ENCODE assay signal across 21 cellular contexts in genomic region chr1:221310180-221310579, GRCh38.
DNase-seq lines count a peak whose midpoint lies in the region; ATAC-seq and TF ChIP-seq lines count a peak whose summit lies in the region.
"Had no signal": no experiment of that assay in that cellular context is flagged by ENCODE, and none has a peak within 500 bp of the region (broad histone marks: within the 10 kb centered on the region; RNA-seq: fewer than 3 reads in every experiment).

No MANE protein-coding gene starts in this region.

- H3K4me1 Mint-ChIP-seq in GM23338, result no peaks in the 10 kb centered on the region; the same call in 2 of the 3 replicates
- H3K4me1 Mint-ChIP-seq: activated T-helper 17 cell treated with anti-CD3 and anti-CD28 coated beads, Interleukin-2, amount 50 U/mL, for 72 hours; immature natural killer cell; naive thymus-derived CD8-positive, alpha-beta T cell had no signal

- no peak for TF ChIP-seq CTCF in GM23338 (conservative IDR thresholded peaks at IDR 0.05; ENCODE audit: low read depth in 2 of 2)

- no peaks in the 10 kb centered on the region for H3K79me2 ChIP-seq in GM23338 (replicated peaks; ENCODE audit: insufficient read depth)

- no peaks in the 10 kb centered on the region for H3K27me3 ChIP-seq in GM23338 (ENCODE audit: insufficient read depth)
- H3K27me3 ChIP-seq: breast epithelium had no signal

- H3K27ac ChIP-seq in GM23338 (ENCODE audit: low read depth), result no peak overlapping the region
- H3K27ac ChIP-seq: breast epithelium, prostate gland, SK-N-MC, skin epidermis, thoracic aorta had no signal

- ATAC-seq in GM23338 (no peak), GM19035 (IDR thresholded peaks at IDR 0.05; ENCODE audit: unreplicated experiment) (no peak)
- ATAC-seq: activated T-helper 17 cell treated with anti-CD3 and anti-CD28 coated beads, Interleukin-2, amount 50 U/mL, for 72 hours; naive thymus-derived CD8-positive, alpha-beta T cell had no signal

- H3K36me3 Mint-ChIP-seq in GM23338 (ENCODE audit: low read depth), result peaks cover 11% of the 10 kb centered on the region; the same call in 2 of the 3 replicates
- H3K36me3 Mint-ChIP-seq: immature natural killer cell; naive thymus-derived CD8-positive, alpha-beta T cell had no signal

- H3F3A ChIP-seq in GM23338 (replicated peaks; ENCODE audit: low read depth), result no peaks in the 10 kb centered on the region

- no peaks in the 10 kb centered on the region for H3K27me3 Mint-ChIP-seq in GM23338 (ENCODE audit: insufficient read depth, low read depth, poor library complexity)

- DNase-seq in GM23338 (ENCODE audit: low spot score), result no peak
- peak; percentile 99 for DNase-seq in NCI-H1694 treated with DMSO at 0.1 percent for 48 hours (lab: John Stamatoyannopoulos, UW)
- DNase-seq in NCI-H69 (lab: John Stamatoyannopoulos, UW), result peak; percentile 99
- DNase-seq in pons (ENCODE audit: low spot score), result peak; percentile 15
- no peak for DNase-seq in central memory CD4-positive, alpha-beta T cell
- no peak for DNase-seq in stimulated activated CD4-positive, alpha-beta T cell treated with anti-CD3 and anti-CD28 coated beads, Interleukin-4, amount 100 ng/mL, for 4 hours
- DNase-seq: activated CD4-positive, CD25-positive, alpha-beta regulatory T cell treated with anti-CD3 and anti-CD28 coated beads, Interleukin-2, amount 50 U/mL, for 72 hours; AML-193; effector CD4-positive, alpha-beta T cell; head of caudate nucleus; immature natural killer cell; naive thymus-derived CD8-positive, alpha-beta T cell had no signal

- H3K4me3 Mint-ChIP-seq in GM23338, result no peak overlapping the region
- H3K4me3 Mint-ChIP-seq: activated T-helper 17 cell treated with anti-CD3 and anti-CD28 coated beads, Interleukin-2, amount 50 U/mL, for 72 hours; immature natural killer cell; naive thymus-derived CD8-positive, alpha-beta T cell had no signal

- H3K9me3 Mint-ChIP-seq in GM23338, result peaks cover 10% of the 10 kb centered on the region; the same call in 2 of the 3 replicates
- H3K9me3 Mint-ChIP-seq: activated T-helper 17 cell treated with anti-CD3 and anti-CD28 coated beads, Interleukin-2, amount 50 U/mL, for 72 hours had no signal

- no peaks in the 10 kb centered on the region; the same call in 1 of the 2 replicates for H3K4me1 ChIP-seq in GM23338 (ENCODE audit: insufficient read depth)
- H3K4me1 ChIP-seq: breast epithelium, HAP-1, prostate gland had no signal

- no peak overlapping the region for H3K4me3 ChIP-seq in GM23338
- H3K4me3 ChIP-seq: breast epithelium, HAP-1, lung, prostate gland, SK-N-MC, skin epidermis, thoracic aorta had no signal

- no peak overlapping the region for H3K27ac Mint-ChIP-seq in GM23338
- H3K27ac Mint-ChIP-seq: activated T-helper 17 cell treated with anti-CD3 and anti-CD28 coated beads, Interleukin-2, amount 50 U/mL, for 72 hours; immature natural killer cell; naive thymus-derived CD8-positive, alpha-beta T cell had no signal

- H3K36me3 ChIP-seq in GM23338 (ENCODE audit: insufficient read depth), result no peaks in the 10 kb centered on the region; the same call in 1 of the 2 replicates
- H3K36me3 ChIP-seq: breast epithelium, HAP-1, prostate gland, thoracic aorta had no signal

- H3K9me2 ChIP-seq in GM23338 (ENCODE audit: insufficient read depth), result peaks cover 4% of the 10 kb centered on the region

- no peaks in the 10 kb centered on the region for H4K20me1 ChIP-seq in GM23338 (replicated peaks; ENCODE audit: insufficient read depth)

- no peak overlapping the region for H3K4me2 ChIP-seq in GM23338

- peak overlapping the region; percentile 76; the same call in 1 of the 2 replicates for H2AFZ ChIP-seq in GM23338

TF ChIP-seq in GM23338, 12 proteins besides CTCF, POLR2A, EP300 and RAD21:
- TF ChIP-seq JUNB (IDR thresholded peaks at IDR 0.05; ENCODE audit: unreplicated experiment), result no peak
- TF ChIP-seq STAT1 (IDR thresholded peaks at IDR 0.05; ENCODE audit: unreplicated experiment), result no peak
- TF ChIP-seq EZH2phosphoT487 (IDR thresholded peaks at IDR 0.05; ENCODE audit: unreplicated experiment), result no peak
- no peak for TF ChIP-seq ZNF331 (CRISPR knock-in tag; IDR thresholded peaks at IDR 0.05; ENCODE audit: low read depth)
- TF ChIP-seq ZNF462 (CRISPR knock-in tag; IDR thresholded peaks at IDR 0.05), result no peak
- no peak for TF ChIP-seq ETS1 (IDR thresholded peaks at IDR 0.05)
- TF ChIP-seq CREB1 (CRISPR knock-in tag; IDR thresholded peaks at IDR 0.05; ENCODE audit: low read depth), result no peak
- TF ChIP-seq POLR2AphosphoS5 (IDR thresholded peaks at IDR 0.05; ENCODE audit: low read depth), result no peak
- no peak for TF ChIP-seq ZNF114 (CRISPR knock-in tag; IDR thresholded peaks at IDR 0.05)

Comparison
In these comparisons a context has a peak if more than half of its experiments do, and no peak if none do; other contexts are left out.
1. DNase-seq: peak in NCI-H1694 treated with DMSO at 0.1 percent for 48 hours (single experiment), NCI-H69 (single experiment) and pons (single experiment); none in GM23338 (single experiment), central memory CD4-positive, alpha-beta T cell (single experiment) and stimulated activated CD4-positive, alpha-beta T cell treated with anti-CD3 and anti-CD28 coated beads, Interleukin-4, amount 100 ng/mL, for 4 hours (0 of 2).